14 cellular contexts compared by ENCODE assay signal in the genomic region with DNA sequence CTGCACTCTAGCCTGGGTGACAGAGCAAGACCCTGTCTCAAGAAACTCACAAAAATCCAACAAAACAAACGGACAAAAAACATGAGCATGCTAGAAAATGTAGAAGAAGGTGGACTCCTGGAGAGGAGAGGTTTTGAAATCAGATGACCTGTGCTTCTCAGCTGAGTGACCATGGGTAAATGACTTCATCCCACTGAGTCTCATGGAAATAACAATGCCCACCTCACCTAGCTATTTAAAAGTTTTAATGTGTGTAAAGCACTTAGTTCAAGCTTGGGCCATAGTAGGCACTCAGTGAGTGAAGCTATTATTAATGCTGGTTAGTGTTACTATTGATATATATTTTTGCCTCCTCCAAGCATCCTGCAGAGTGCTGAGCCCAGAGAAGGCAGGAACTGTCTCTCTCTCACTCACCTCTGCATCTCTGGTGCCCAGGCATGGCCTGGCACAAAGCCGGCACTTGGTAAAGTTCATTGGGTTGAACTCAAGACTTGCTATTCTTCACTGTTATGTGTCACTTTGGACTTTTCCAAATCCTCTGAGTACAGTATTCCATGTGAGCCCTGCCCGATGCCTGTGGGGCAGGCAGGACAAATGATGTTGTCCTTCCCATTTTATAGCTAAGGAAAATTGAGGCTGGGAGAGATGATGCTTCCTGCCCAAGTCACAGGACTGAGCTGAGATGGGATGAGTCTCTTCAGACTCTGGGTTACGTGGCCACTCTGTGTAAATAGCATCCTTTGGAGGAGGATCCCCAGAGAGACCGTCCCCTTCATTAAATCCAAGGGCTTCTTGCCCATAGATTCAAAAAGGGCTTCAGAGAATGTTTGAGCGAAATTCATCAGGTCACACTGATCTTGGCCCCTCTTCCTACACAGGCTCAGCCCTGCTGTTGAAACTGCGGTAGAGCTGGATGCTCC.
DNase-seq lines count a peak whose midpoint lies in the region; ATAC-seq and TF ChIP-seq lines count a peak whose summit lies in the region.
"Had no signal": no experiment of that assay in that cellular context is flagged by ENCODE, and none has a peak within 500 bp of the region (broad histone marks: within the 10 kb centered on the region; RNA-seq: fewer than 3 reads in every experiment).

No MANE protein-coding gene starts in this region.

- no peak for TF ChIP-seq CTCF in HFFc6 (IDR thresholded peaks at IDR 0.05)
- TF ChIP-seq CTCF in endothelial cell (IDR thresholded peaks at IDR 0.05; ENCODE audit: unreplicated experiment), result no peak

- H3K4me3 Mint-ChIP-seq in HFFc6 (peak overlapping the region; percentile 76), endothelial cell (ENCODE audit: unreplicated experiment) (no peak overlapping the region)
- no peak overlapping the region for H3K4me3 Mint-ChIP-seq in naive thymus-derived CD8-positive, alpha-beta T cell
- H3K4me3 Mint-ChIP-seq: natural killer cell treated with Interleukin-12 subunit alpha and Interleukin-12 subunit beta and Interleukin-15 and Interleukin-18, amount 100 ng/mL, for 72 hours had no signal

- WGBS in esophagus, 2 donors, result 80% methylated on average over 7 of the region's 7 CpGs

- peaks cover 6 to 8% of the 10 kb centered on the region in 2 donors for H3K4me1 ChIP-seq in esophagus (ENCODE audit: control insufficient read depth in 2 of 2, insufficient read depth in 2 of 2, low read length in 1 of 2)

- H3K4me3 ChIP-seq in esophagus (ENCODE audit: low read depth in 1 of 2, low read length in 2 of 2), result no peak overlapping the region
- H3K4me3 ChIP-seq: stomach had no signal

- POLR2A ChIA-PET in naive thymus-derived CD8-positive, alpha-beta T cell (lab: Charles Lee), result no interaction called here

- H3K27ac Mint-ChIP-seq in HFFc6, result peak overlapping the region; percentile 98
- peak overlapping the region in 1 of 10 donors; percentile 44 for H3K27ac Mint-ChIP-seq in naive thymus-derived CD8-positive, alpha-beta T cell
- no peak overlapping the region for H3K27ac Mint-ChIP-seq in endothelial cell (ENCODE audit: unreplicated experiment)
- H3K27ac Mint-ChIP-seq: natural killer cell treated with Interleukin-12 subunit alpha and Interleukin-12 subunit beta and Interleukin-15 and Interleukin-18, amount 100 ng/mL, for 72 hours had no signal

- H3K4me1 Mint-ChIP-seq in HFFc6 (ENCODE audit: low read depth) (peaks cover 42% of the 10 kb centered on the region), endothelial cell (ENCODE audit: unreplicated experiment) (peaks cover 14% of the 10 kb centered on the region)
- no peaks in the 10 kb centered on the region for H3K4me1 Mint-ChIP-seq in naive thymus-derived CD8-positive, alpha-beta T cell

- DNase-seq in A172 (ENCODE audit: low spot score) (peak; percentile 81), HFFc6 (peak; percentile 92), renal cortical epithelial cell (ENCODE audit: low read depth) (peak; percentile 93), amniotic stem cell (lab: John Stamatoyannopoulos, UW) (no peak), endothelial cell (ENCODE audit: low spot score) (no peak)
- no peak for DNase-seq in naive thymus-derived CD8-positive, alpha-beta T cell
- DNase-seq: KG1, NCI-H1694 treated with DMSO at 0.1 percent for 48 hours, SIG-M5, stomach had no signal

- H3K36me3 Mint-ChIP-seq in HFFc6 (ENCODE audit: low read depth) (no peaks in the 10 kb centered on the region; the same call in 1 of the 2 replicates), endothelial cell (ENCODE audit: low read depth, unreplicated experiment) (no peaks in the 10 kb centered on the region)
- no peaks in the 10 kb centered on the region for H3K36me3 Mint-ChIP-seq in naive thymus-derived CD8-positive, alpha-beta T cell
- H3K36me3 Mint-ChIP-seq: natural killer cell treated with Interleukin-12 subunit alpha and Interleukin-12 subunit beta and Interleukin-15 and Interleukin-18, amount 100 ng/mL, for 72 hours had no signal

- no peaks in the 10 kb centered on the region for H3K36me3 ChIP-seq in esophagus (ENCODE audit: control insufficient read depth in 2 of 2, insufficient read depth in 2 of 2, low read length in 1 of 2)
- H3K36me3 ChIP-seq: stomach had no signal

- peaks cover 10% of the 10 kb centered on the region for H3K9me3 Mint-ChIP-seq in HFFc6
- H3K9me3 Mint-ChIP-seq in naive thymus-derived CD8-positive, alpha-beta T cell, result no peaks in the 10 kb centered on the region
- H3K9me3 Mint-ChIP-seq in endothelial cell (ENCODE audit: unreplicated experiment), result peaks cover 4% of the 10 kb centered on the region
- H3K9me3 Mint-ChIP-seq: natural killer cell treated with Interleukin-12 subunit alpha and Interleukin-12 subunit beta and Interleukin-15 and Interleukin-18, amount 100 ng/mL, for 72 hours had no signal

- H3K27me3 Mint-ChIP-seq in HFFc6 (ENCODE audit: insufficient read depth), result peaks cover 19% of the 10 kb centered on the region
- peaks cover 4 to 31% (median 14%) of the 10 kb centered on the region in 5 donors for H3K27me3 Mint-ChIP-seq in naive thymus-derived CD8-positive, alpha-beta T cell
- peaks cover 3% of the 10 kb centered on the region for H3K27me3 Mint-ChIP-seq in endothelial cell (ENCODE audit: unreplicated experiment)

- H3K27ac ChIP-seq in esophagus (ENCODE audit: low read depth in 2 of 2, low read length in 1 of 2), result peak overlapping the region; percentile 66 to 77
- H3K27ac ChIP-seq: stomach had no signal

- H3K27me3 ChIP-seq in esophagus (ENCODE audit: control insufficient read depth in 1 of 2, insufficient read depth in 2 of 2, low read length in 2 of 2), result no peaks in the 10 kb centered on the region

- no peak for ATAC-seq in GM19395 (IDR thresholded peaks at IDR 0.05; ENCODE audit: unreplicated experiment)
- no peak for ATAC-seq in naive thymus-derived CD8-positive, alpha-beta T cell
- ATAC-seq: left lobe of liver; natural killer cell treated with Interleukin-12 subunit alpha and Interleukin-12 subunit beta and Interleukin-15 and Interleukin-18, amount 100 ng/mL, for 72 hours had no signal

- peaks cover 0 to 4% of the 10 kb centered on the region in 2 donors for H3K9me3 ChIP-seq in esophagus (ENCODE audit: control insufficient read depth in 2 of 2, insufficient read depth in 1 of 2, low read depth in 1 of 2, low read length in 1 of 2)

Comparison
In these comparisons a context has a peak if more than half of its experiments do, and no peak if none do; other contexts are left out.
1. DNase-seq: peak in A172 (single experiment), HFFc6 (single experiment) and renal cortical epithelial cell (single experiment); none in amniotic stem cell (single experiment), naive thymus-derived CD8-positive, alpha-beta T cell (0 of 10) and endothelial cell (single experiment).